Comparison of ENCODE assay signal across 1 cellular context in the genomic region with DNA sequence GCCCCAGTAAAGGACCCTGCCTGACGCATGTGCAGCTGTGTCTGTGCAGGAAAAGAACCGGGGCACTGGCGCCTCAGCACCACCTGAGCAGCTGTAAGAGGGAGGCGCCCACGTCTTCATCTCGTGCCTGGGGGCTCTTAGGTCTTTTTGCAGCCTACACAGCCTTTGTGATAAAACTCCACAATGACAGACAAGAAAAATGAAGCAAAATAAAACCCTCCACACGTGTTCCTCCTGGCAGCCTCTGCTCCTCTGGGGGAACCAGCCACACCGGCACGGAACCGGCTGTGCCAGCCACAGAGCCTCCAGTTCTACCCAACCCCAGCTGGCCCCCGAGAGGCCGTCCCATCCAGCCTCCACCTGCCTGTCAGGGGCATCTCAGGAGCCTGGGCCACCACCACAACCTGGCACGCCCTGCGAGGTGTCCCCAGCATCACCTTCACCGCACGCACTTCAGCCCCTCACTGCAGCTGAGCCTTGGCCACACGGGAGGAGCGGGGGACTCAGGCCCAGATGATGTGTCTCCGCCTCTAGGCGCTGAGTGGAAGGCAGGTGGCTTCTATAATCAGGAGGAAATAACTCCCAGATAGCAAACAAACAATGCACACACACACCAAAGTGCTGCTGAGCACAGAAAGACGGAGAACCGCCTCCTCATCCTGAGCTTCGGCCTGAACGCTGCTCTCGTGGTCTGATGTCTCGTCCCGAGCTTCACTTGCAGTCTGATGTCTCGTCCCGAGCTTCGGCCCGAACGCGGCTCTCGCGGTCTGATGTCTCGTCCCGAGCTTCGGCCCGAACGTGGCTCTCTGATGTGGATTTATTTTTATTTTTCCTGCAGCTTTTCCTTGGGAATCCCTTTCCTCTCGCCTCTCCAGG.
TF ChIP-seq lines count a peak whose summit lies in the region.

No MANE protein-coding gene starts in this region.

TF ChIP-seq in IMR-90, 13 proteins besides CTCF, POLR2A, EP300 and RAD21:
- TF ChIP-seq CEBPB (IDR thresholded peaks at IDR 0.05; ENCODE audit: low read depth, low read length) (no peak), RFX5 (IDR thresholded peaks at IDR 0.05; ENCODE audit: low read depth, low read length) (no peak)
TF ChIP-seq in IMR-90: peak in this region for 0.
